Comparison of ENCODE assay signal across 9 cellular contexts in genomic region chr7:50119815-50120637, GRCh38. TPM values are rescaled to one million over a fixed set of nuclear protein-coding genes. Genes with fewer than 3 reads are reported as not detected.
DNase-seq lines count a peak whose midpoint lies in the region; ATAC-seq and TF ChIP-seq lines count a peak whose summit lies in the region.
"Had no signal": no experiment of that assay in that cellular context is flagged by ENCODE, and none has a peak within 500 bp of the region (broad histone marks: within the 10 kb centered on the region; RNA-seq: fewer than 3 reads in every experiment).

No MANE protein-coding gene starts in this region.

- intact Hi-C loops in heart right ventricle (cut with DNase I): loop anchor here in 1 of 10 donors (10.0 kb wide), 1 partner anchor 55 kb away; no protein-coding TSS in a partner anchor

- H3K27me3 ChIP-seq in kidney epithelial cell (ENCODE audit: control insufficient read depth, insufficient read depth, low read length) (no peaks in the 10 kb centered on the region), heart right ventricle (peaks cover 0 to 11% (median 5%) of the 10 kb centered on the region in 7 donors), right atrium auricular region (no peaks in the 10 kb centered on the region)

- H3K4me1 ChIP-seq in heart right ventricle: no peaks in the 10 kb centered on the region
- no peaks in the 10 kb centered on the region for H3K4me1 ChIP-seq in right atrium auricular region

- H3K9me3 ChIP-seq in heart right ventricle (no peaks in the 10 kb centered on the region), right atrium auricular region (no peaks in the 10 kb centered on the region)

- ATAC-seq in HG03139 (IDR thresholded peaks at IDR 0.05; ENCODE audit: unreplicated experiment) (peak; percentile 59), heart right ventricle (no peak)

- H3K4me3 ChIP-seq in kidney epithelial cell (ENCODE audit: low read depth, low read length) (no peak overlapping the region), heart right ventricle (no peak overlapping the region), right atrium auricular region (no peak overlapping the region)
- H3K4me3 ChIP-seq: lung had no signal

- H3K27ac ChIP-seq in heart right ventricle (no peak overlapping the region), right atrium auricular region (no peak overlapping the region)

- no peaks in the 10 kb centered on the region for H3K36me3 ChIP-seq in kidney epithelial cell (ENCODE audit: control insufficient read depth, insufficient read depth, low read length)
- no peaks in the 10 kb centered on the region for H3K36me3 ChIP-seq in heart right ventricle
- no peaks in the 10 kb centered on the region for H3K36me3 ChIP-seq in right atrium auricular region

- WGBS in heart right ventricle, 2 donors: 64 to 67% methylated on average over 9 of the region's 9 CpGs

- TF ChIP-seq CTCF in kidney epithelial cell (IDR thresholded peaks at IDR 0.05; ENCODE audit: insufficient read depth, low read length, poor library complexity, severe bottlenecking) (peak; percentile 29), heart right ventricle (IDR thresholded peaks at IDR 0.05) (peak in 1 of 9 donors; percentile 10), right atrium auricular region (IDR thresholded peaks at IDR 0.05) (no peak)

- DNase-seq in activated T-cell treated with anti-CD3 and anti-CD28 coated beads for 24 hours (ENCODE audit: low read depth) (peak; percentile 10), UCSD-AML1 (lab: John Stamatoyannopoulos, UW; ENCODE audit: unreplicated experiment) (peak; percentile 31), kidney epithelial cell (ENCODE audit: low read depth) (no peak), heart right ventricle (no peak), right atrium auricular region (ENCODE audit: low spot score) (no peak), GM19240 (ENCODE audit: insufficient read length, low spot score) (no peak)
- DNase-seq in activated T-cell treated with anti-CD3 and anti-CD28 coated beads, Interleukin-2, amount 50 U/mL, for 1 hour: no peak

RNA-seq across cellular contexts. Expression of gene ZPBP, which starts 27.0 kb away (rescaled TPM):
- total RNA-seq in kidney epithelial cell (0.13 TPM in 1 of 2 replicates, not detected in the other), heart right ventricle (not detected), right atrium auricular region (not detected)
- polyA plus RNA-seq in heart right ventricle: not detected

Comparison
In these comparisons a context has a peak if more than half of its experiments do, and no peak if none do; other contexts are left out.
1. DNase-seq: peak in activated T-cell treated with anti-CD3 and anti-CD28 coated beads for 24 hours (single experiment) and UCSD-AML1 (single experiment); none in activated T-cell treated with anti-CD3 and anti-CD28 coated beads, Interleukin-2, amount 50 U/mL, for 1 hour (single experiment), kidney epithelial cell (single experiment), heart right ventricle (0 of 2), right atrium auricular region (single experiment) and GM19240 (single experiment).